9 cellular contexts compared by ENCODE assay signal in the genomic region with DNA sequence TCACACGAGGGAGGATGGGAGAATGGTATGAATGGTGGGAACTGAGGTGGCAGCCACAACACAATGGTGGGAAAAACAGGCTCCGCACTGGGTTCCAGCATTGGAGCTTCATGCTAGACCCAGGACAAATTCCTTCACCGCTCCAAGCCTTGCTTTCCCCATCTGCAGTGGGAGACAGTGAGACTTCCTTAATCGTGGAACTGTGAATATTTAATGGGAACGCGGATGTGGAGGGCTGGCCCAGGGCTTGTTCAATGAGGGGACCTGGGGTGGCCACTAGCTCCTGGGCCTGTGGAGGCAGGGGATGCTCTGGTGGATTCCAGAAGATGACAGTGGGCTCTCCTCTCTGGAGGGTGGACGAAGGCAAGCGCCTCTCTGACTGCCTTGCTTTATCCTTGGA.
"Had no signal": no experiment of that assay in that cellular context is flagged by ENCODE, and none has a peak within 500 bp of the region (broad histone marks: within the 10 kb centered on the region; RNA-seq: fewer than 3 reads in every experiment).

No MANE protein-coding gene starts in this region.

- H3K27ac Mint-ChIP-seq: GM23338, HFFc6, IgD-negative memory B cell had no signal

- H2AFZ ChIP-seq: GM23338 had no signal

- H3K4me1 ChIP-seq: HAP-1 had no signal

- H3K4me2 ChIP-seq: GM23338 had no signal

- H3K4me1 Mint-ChIP-seq: IgD-negative memory B cell had no signal

- FAIRE-seq: HepG2 had no signal

- H3K27ac ChIP-seq: HL-60 had no signal

- H3K36me3 Mint-ChIP-seq: IgD-negative memory B cell had no signal

- H3K9me3 Mint-ChIP-seq: GM23338, HFFc6, IgD-negative memory B cell had no signal

- ATAC-seq: GM23338, HCT116, HepG2 had no signal

- H3K4me3 ChIP-seq: GM23338, HAP-1 had no signal

- H3K36me3 ChIP-seq: HAP-1 had no signal

- H3K9me3 ChIP-seq: HAP-1 had no signal

- H3K4me3 Mint-ChIP-seq: GM23338, HFFc6 had no signal

- DNase-seq: H7, HFFc6, KBM-7 had no signal
